Comparison of ENCODE assay signal across 8 cellular contexts in the genomic region with DNA sequence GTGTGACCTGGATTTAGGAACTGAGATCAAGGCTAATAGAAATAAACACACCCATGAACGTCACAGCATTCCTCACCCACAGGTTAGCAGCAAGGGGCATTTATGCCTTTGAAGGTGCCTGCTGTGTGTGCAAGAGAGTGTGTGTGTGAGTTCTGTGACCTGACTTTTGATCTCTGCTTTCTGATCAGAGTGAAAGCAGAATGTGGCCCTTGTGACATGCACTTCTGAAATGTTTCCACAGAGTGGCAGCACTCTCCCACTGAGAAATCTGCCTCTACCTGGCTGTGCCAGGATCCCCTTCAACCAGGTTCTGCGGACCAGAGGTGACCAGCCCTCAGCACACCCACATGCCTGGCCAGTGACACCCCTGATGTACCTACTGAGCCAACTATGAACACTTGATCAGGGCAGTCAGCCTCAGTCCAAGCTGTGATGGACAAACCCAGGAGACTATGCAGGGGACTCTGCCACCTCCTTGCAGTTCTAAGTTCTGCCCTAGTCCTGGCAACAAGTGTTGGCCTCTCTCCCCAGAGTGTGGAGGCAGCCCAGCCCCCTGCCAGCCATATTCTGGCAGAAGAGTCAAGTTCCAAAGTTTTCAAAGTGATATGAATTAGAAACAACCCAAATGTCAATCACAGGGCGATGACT. TPM values are rescaled to one million over a fixed set of nuclear protein-coding genes. Genes with fewer than 3 reads are reported as not detected.
A peak's percentile ranks its signal among the peaks of the same experiment; 100 is the strongest.
DNase-seq lines count a peak whose midpoint lies in the region; ATAC-seq and TF ChIP-seq lines count a peak whose summit lies in the region.

No MANE protein-coding gene starts in this region.

- no peak for DNase-seq in BJ (ENCODE audit: low read depth)
- DNase-seq in OCI-LY7 (ENCODE audit: low spot score) = peak; percentile 22
- DNase-seq in cerebellar cortex (ENCODE audit: low spot score) = peak; percentile 19
- DNase-seq in lung (ENCODE audit: low spot score) = peak; percentile 41
- DNase-seq in activated effector memory CD4-positive, alpha-beta T cell treated with anti-CD3 and anti-CD28 coated beads, Interleukin-2, amount 50 U/mL, for 16 hours = no peak

- ATAC-seq in GM18502 (IDR thresholded peaks at IDR 0.05; ENCODE audit: poor library complexity, unreplicated experiment) (peak; percentile 84), HG03342 (IDR thresholded peaks at IDR 0.05; ENCODE audit: unreplicated experiment) (peak; percentile 71), lung (ENCODE audit: insufficient read depth, low FRiP score) (peak; percentile 45), HG02970 (IDR thresholded peaks at IDR 0.05; ENCODE audit: low FRiP score, unreplicated experiment) (no peak)

- H3K9me3 ChIP-seq in OCI-LY7 (ENCODE audit: low read length) = no peaks in the 10 kb centered on the region
- H3K9me3 ChIP-seq in lung (ENCODE audit: control insufficient read depth in 2 of 2, insufficient read depth in 1 of 2, low read length in 1 of 2) = peaks cover 0 to 5% of the 10 kb centered on the region in 2 donors

- BruUV-seq in OCI-LY7 (replicated peaks; lab: Mats Ljungman, UMichigan) = no TSS peak

- intact Hi-C loops in OCI-LY7 (cut with micrococcal nuclease; ENCODE audit: unreplicated experiment) = no loop called here

- H3K36me3 ChIP-seq in BJ (ENCODE audit: control insufficient read depth, insufficient read depth, low read length) (no peaks in the 10 kb centered on the region), OCI-LY7 (ENCODE audit: insufficient read depth, low read length) (no peaks in the 10 kb centered on the region), lung (ENCODE audit: control insufficient read depth in 2 of 2, insufficient read depth in 2 of 2, low read length in 2 of 2) (no peaks in the 10 kb centered on the region)

- no peak overlapping the region for H3K4me2 ChIP-seq in OCI-LY7 (ENCODE audit: low read length)

- TF ChIP-seq CTCF in BJ (IDR thresholded peaks at IDR 0.05; ENCODE audit: insufficient read depth, low read depth, low read length) = peak; percentile 43
- TF ChIP-seq CTCF in OCI-LY7 (conservative IDR thresholded peaks at IDR 0.05; ENCODE audit: low read length) = peak; percentile 75
- TF ChIP-seq CTCF in lung (IDR thresholded peaks at IDR 0.05; ENCODE audit: control extremely low read depth, extremely low read depth) = peak; percentile 34

- CTCF ChIA-PET in BJ (lab: Yijun Ruan, JAX) (interaction anchor here (1.1 to 3.2 kb wide), 2 partner anchors 11 to 190 kb away, joined by 5 to 14 read pairs; no protein-coding TSS in a partner anchor), OCI-LY7 (lab: Charles Lee; ENCODE audit: unreplicated experiment) (no interaction called here)

- H3K79me2 ChIP-seq in OCI-LY7 (ENCODE audit: insufficient read depth, low read depth, low read length) = no peaks in the 10 kb centered on the region

- H3K4me1 ChIP-seq in OCI-LY7 (ENCODE audit: insufficient read depth, low read length, poor library complexity, severe bottlenecking) (no peaks in the 10 kb centered on the region), lung (ENCODE audit: control insufficient read depth in 2 of 2, insufficient read depth in 2 of 2, low read length in 2 of 2) (peaks cover 0 to under 1% of the 10 kb centered on the region in 2 donors)

- H3K27me3 ChIP-seq in BJ (ENCODE audit: control insufficient read depth, insufficient read depth, low read length) (peaks cover 7% of the 10 kb centered on the region; the same call in 1 of the 2 replicates), lung (ENCODE audit: control insufficient read depth, insufficient read depth) (no peaks in the 10 kb centered on the region)

- no peaks in the 10 kb centered on the region for H3K9me2 ChIP-seq in OCI-LY7 (ENCODE audit: insufficient read depth, low read length)

- H4K20me1 ChIP-seq in OCI-LY7 (ENCODE audit: insufficient read depth, low read length) = no peaks in the 10 kb centered on the region

- H2AFZ ChIP-seq in OCI-LY7 (ENCODE audit: low read length) = no peak overlapping the region

- H3K4me3 ChIP-seq in BJ (ENCODE audit: low read depth, low read length) = no peak overlapping the region
- H3K4me3 ChIP-seq in OCI-LY7 (ENCODE audit: low read depth, low read length, poor library complexity, severe bottlenecking) = no peak overlapping the region
- no peak overlapping the region for H3K4me3 ChIP-seq in lung

- WGBS in lung, 2 donors = 40 to 42% methylated on average over 3 of the region's 3 CpGs

- H3K27ac ChIP-seq in OCI-LY7 (ENCODE audit: low read depth, low read length, poor library complexity, severe bottlenecking) = no peak overlapping the region
- no peak overlapping the region for H3K27ac ChIP-seq in lung (ENCODE audit: low read depth in 1 of 2, low read length in 1 of 2)

- POLR2A ChIA-PET in BJ (lab: Charles Lee) = no interaction called here
- POLR2A ChIA-PET in OCI-LY7 (lab: Charles Lee) = no interaction called here

RNA-seq across cellular contexts. Expression of a gene that starts 41.0 kb away (rescaled TPM):
- polyA plus RNA-seq in BJ (2011; rRNA removed) (not detected in 2 replicates), lung (1 to 10 TPM in 1 of 2 donors, under 1 TPM in 1; 0.55 to 1.8 TPM)
- polyA minus RNA-seq in BJ (2011; rRNA and poly(A)+ RNA removed) = not detected in 2 replicates
- total RNA-seq in OCI-LY7 (2014; rRNA removed; shearing (Covaris generic)) = not detected in 2 replicates
- total RNA-seq in OCI-LY7 (2022) (not detected in 2 replicates), lung (1 to 10 TPM; 1.6 to 3.0 TPM)

RNA-seq across cellular contexts. Expression of a gene that starts 47.4 kb away (rescaled TPM):
- polyA plus RNA-seq in BJ (2011; rRNA removed) (not detected in 2 replicates), lung (under 1 TPM in 1 of 2 donors, not detected in 1; 0.03 TPM)
- polyA minus RNA-seq in BJ (2011; rRNA and poly(A)+ RNA removed) = not detected in 2 replicates
- total RNA-seq in OCI-LY7 (2014; rRNA removed; shearing (Covaris generic)) = not detected in 2 replicates
- total RNA-seq in OCI-LY7 (2022) (not detected in 2 replicates), lung (not detected)

Comparison
In these comparisons a context has a peak if more than half of its experiments do, and no peak if none do; other contexts are left out.
1. DNase-seq: peak in OCI-LY7 (single experiment), cerebellar cortex (single experiment) and lung (single experiment); none in BJ (single experiment) and activated effector memory CD4-positive, alpha-beta T cell treated with anti-CD3 and anti-CD28 coated beads, Interleukin-2, amount 50 U/mL, for 16 hours (single experiment).
2. Peak in every context shown above with its lines, with median percentiles within 50 percentile points of each other: CTCF ChIP-seq.